ENCODE assay signal across 8 cellular contexts in the genomic region with DNA sequence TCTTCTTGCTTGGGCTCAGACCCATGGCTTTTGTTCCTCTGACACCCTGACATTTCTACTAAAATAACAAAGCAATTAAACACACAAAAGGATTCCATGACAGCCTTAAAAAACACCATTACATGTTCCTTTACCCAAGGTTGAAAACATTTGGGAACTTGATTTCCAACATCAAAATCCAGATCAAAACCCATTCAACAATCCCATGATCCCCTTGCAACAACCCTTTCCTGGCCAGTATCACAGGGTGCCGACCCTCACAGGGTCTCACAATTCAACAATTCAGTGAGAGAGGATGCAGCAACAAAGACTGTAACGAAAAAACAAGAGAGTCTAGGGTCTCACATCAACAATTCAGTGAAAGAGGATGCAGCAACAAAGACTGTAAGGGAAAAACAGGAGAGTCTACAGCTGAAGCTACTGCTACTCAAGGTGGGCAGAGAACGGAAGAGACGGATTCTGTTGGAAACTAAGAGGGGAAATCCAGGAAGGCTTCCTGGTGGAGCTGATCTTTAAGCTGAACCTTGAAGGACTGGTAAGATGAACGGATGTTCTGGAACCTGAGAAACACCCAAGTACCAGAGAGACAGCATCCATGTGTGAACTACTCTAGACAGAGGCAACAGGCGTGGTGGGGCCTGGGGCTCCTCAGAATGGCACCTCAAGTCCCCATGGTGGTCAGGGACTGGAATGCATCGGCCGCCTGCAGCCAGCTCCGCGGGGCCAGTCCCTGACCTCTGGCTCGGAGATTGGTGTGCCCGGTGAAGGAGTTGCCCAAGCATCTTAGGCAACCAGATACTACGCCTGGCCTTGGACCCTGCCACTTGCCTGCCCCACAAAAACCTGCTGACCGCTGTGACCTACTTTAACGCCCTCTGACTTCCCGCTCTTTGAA. TPM values are rescaled to one million over a fixed set of nuclear protein-coding genes. Genes with fewer than 3 reads are reported as not detected.
A peak's percentile ranks its signal among the peaks of the same experiment; 100 is the strongest.
DNase-seq lines count a peak whose midpoint lies in the region; ATAC-seq and TF ChIP-seq lines count a peak whose summit lies in the region.

No MANE protein-coding gene starts in this region.

- H3K27me3 Mint-ChIP-seq in mesothelial cell of epicardium (ENCODE audit: low read depth) = no peaks in the 10 kb centered on the region

- peak overlapping the region; percentile 97 for H3K18ac ChIP-seq in IMR-90 (ENCODE audit: low read depth, low read length)

- no peaks in the 10 kb centered on the region for H3K9me3 Mint-ChIP-seq in mesothelial cell of epicardium

- H3K4me2 ChIP-seq in IMR-90 (ENCODE audit: low read depth, low read length) (peak overlapping the region; percentile 66), mammary epithelial cell (ENCODE audit: insufficient read depth, low read depth, low read length) (peak overlapping the region; percentile 98)

- 95% methylated on average over 7 of the region's 16 CpGs; no CpG with 5 or more reads in 1 of the 2 experiments for WGBS in IMR-90 (ENCODE audit: extremely low coverage in 2 of 2, insufficient read length in 1 of 2), 2 experiments
- WGBS in mammary epithelial cell (ENCODE audit: low coverage, missing lambda C conversion rate) = 99% methylated on average over 11 of the region's 16 CpGs
- WGBS in aorta, 2 donors = 93% methylated on average over 16 of the region's 16 CpGs

- H3K79me1 ChIP-seq in IMR-90 (ENCODE audit: low read depth in 1 of 2, low read length in 2 of 2) = peaks cover 10 to 29% of the 10 kb centered on the region in 2 experiments

- intact Hi-C loops in IMR-90 (cut with micrococcal nuclease) (loop anchor here (1.0 to 10.0 kb wide), 7 partner anchors 22 to 978 kb away; a partner anchor contains a TSS), mammary epithelial cell (cut with micrococcal nuclease) (loop anchor here (1.0 to 5.0 kb wide), 9 partner anchors 20 to 978 kb away; no protein-coding TSS in a partner anchor), aorta (cut with DNase I) (loop anchor here (1.0 to 5.0 kb wide), 4 partner anchors 20 to 875 kb away; no protein-coding TSS in a partner anchor)

- H2BK5ac ChIP-seq in IMR-90 (ENCODE audit: low read depth, low read length, poor library complexity, severe bottlenecking) = peak overlapping the region; percentile 95

- BruUV-seq in IMR-90 (replicated peaks; lab: Mats Ljungman, UMichigan) = TSS peak; percentile 38
- TSS peak; percentile 73 for BruUV-seq in mammary epithelial cell (replicated peaks; lab: Mats Ljungman, UMichigan)

- peak overlapping the region; percentile 90 for H2AK9ac ChIP-seq in IMR-90 (replicated peaks; ENCODE audit: low read depth, low read length, poor library complexity)

- peak overlapping the region; percentile 93 for H3K56ac ChIP-seq in IMR-90 (ENCODE audit: extremely low read depth, insufficient read depth, low read length)

- POLR2A ChIA-PET in IMR-90 (lab: Charles Lee; ENCODE audit: unreplicated experiment) = interaction anchor here (0.6 to 3.0 kb wide), 7 partner anchors 19 to 542 kb away, joined by 3 to 50 read pairs (median 4); a partner anchor contains a TSS

- no peaks in the 10 kb centered on the region for H3K27me3 ChIP-seq in IMR-90 (ENCODE audit: control insufficient read depth, insufficient read depth, low read length)
- no peaks in the 10 kb centered on the region for H3K27me3 ChIP-seq in mammary epithelial cell (ENCODE audit: insufficient read depth, low read length)
- H3K27me3 ChIP-seq in aorta (ENCODE audit: control insufficient read depth in 1 of 2, insufficient read depth in 2 of 2, low read length in 1 of 2) = no peaks in the 10 kb centered on the region

- ATAC-seq in IMR-90 (ENCODE audit: low read depth) (no peak), aorta (ENCODE audit: low FRiP score) (peak; percentile 2), GM18873 (IDR thresholded peaks at IDR 0.05; ENCODE audit: low FRiP score, unreplicated experiment) (no peak)

- H3K9ac ChIP-seq in IMR-90 (ENCODE audit: low read depth, low read length) (peak overlapping the region; percentile 87), mammary epithelial cell (ENCODE audit: insufficient read depth, low read length) (peak overlapping the region; percentile 22)

- H3K9me3 ChIP-seq in IMR-90 (ENCODE audit: control insufficient read depth, insufficient read depth, low read length) = no peaks in the 10 kb centered on the region
- H3K9me3 ChIP-seq in mammary epithelial cell (replicated peaks; ENCODE audit: insufficient read depth, low read length) = no peaks in the 10 kb centered on the region
- H3K9me3 ChIP-seq in aorta (ENCODE audit: control insufficient read depth, low read length) = no peaks in the 10 kb centered on the region

- H3K27ac Mint-ChIP-seq in mesothelial cell of epicardium = peak overlapping the region; percentile 95

- peak overlapping the region; percentile 92 for H3K27ac ChIP-seq in IMR-90 (ENCODE audit: insufficient read depth, low read length)
- peak overlapping the region; percentile 80 for H3K27ac ChIP-seq in mammary epithelial cell (ENCODE audit: insufficient read depth, low read depth, low read length)
- H3K27ac ChIP-seq in aorta (ENCODE audit: low read depth in 1 of 2, low read length in 2 of 2) = peak overlapping the region; percentile 65 to 70

- TF ChIP-seq POLR2A in IMR-90 (IDR thresholded peaks at IDR 0.05; ENCODE audit: low read depth, low read length) = no peak

- CTCF ChIA-PET in IMR-90 (lab: Yijun Ruan, JAX) = interaction anchor here (0.6 to 1.6 kb wide), 6 partner anchors 9 to 874 kb away, joined by 3 to 4 read pairs (median 4); no protein-coding TSS in a partner anchor
- CTCF ChIA-PET in mammary epithelial cell (lab: Charles Lee; ENCODE audit: low non-redundant PET) = no interaction called here

- TF ChIP-seq CTCF in IMR-90 (conservative IDR thresholded peaks at IDR 0.05; ENCODE audit: low read depth, low read length) = no peak
- no peak for TF ChIP-seq CTCF in mammary epithelial cell (conservative IDR thresholded peaks at IDR 0.05 in 1 of 2, IDR thresholded peaks at IDR 0.05 in 1 of 2; ENCODE audit: extremely low read depth in 1 of 2, insufficient read depth in 1 of 2, low read depth in 1 of 2, low read length in 2 of 2)
- no peak for TF ChIP-seq CTCF in mesothelial cell of epicardium (IDR thresholded peaks at IDR 0.05; ENCODE audit: unreplicated experiment)

- peak overlapping the region; percentile 93 to 96 for H4K8ac ChIP-seq in IMR-90 (ENCODE audit: low read depth in 2 of 2, low read length in 2 of 2)

- H3K23ac ChIP-seq in IMR-90 (ENCODE audit: low read depth, low read length) = peak overlapping the region; percentile 95

- no peaks in the 10 kb centered on the region for H3K36me3 ChIP-seq in IMR-90 (ENCODE audit: control insufficient read depth, insufficient read depth, low read length)
- no peaks in the 10 kb centered on the region for H3K36me3 ChIP-seq in mammary epithelial cell (ENCODE audit: insufficient read depth, low read length)
- no peaks in the 10 kb centered on the region for H3K36me3 ChIP-seq in aorta (ENCODE audit: control insufficient read depth in 1 of 2, insufficient read depth in 2 of 2, low read length in 1 of 2)

- peak overlapping the region; percentile 98 for H3K4ac ChIP-seq in IMR-90 (ENCODE audit: low read depth, low read length)

- H4K91ac ChIP-seq in IMR-90 (ENCODE audit: insufficient read depth, low read depth, low read length) = peak overlapping the region; percentile 99

- H2BK20ac ChIP-seq in IMR-90 (ENCODE audit: low read depth, low read length) = peak overlapping the region; percentile 90

- H3K4me3 ChIP-seq in GM08714 (ENCODE audit: low read length) (peak overlapping the region; percentile 64; the same call in 1 of the 2 replicates), IMR-90 (ENCODE audit: insufficient read depth, low read depth, low read length) (peak overlapping the region; percentile 12), mammary epithelial cell (replicated peaks in 1 of 3; ENCODE audit: insufficient read depth in 1 of 3, low read depth in 2 of 3, low read length in 3 of 3) (peak overlapping the region in 2 of 3 experiments; percentile 45 to 54), aorta (ENCODE audit: low read length in 2 of 2) (no peak overlapping the region)

- peak overlapping the region; percentile 90 for H2BK15ac ChIP-seq in IMR-90 (ENCODE audit: low read depth, low read length)

- no peak for TF ChIP-seq RAD21 in IMR-90 (IDR thresholded peaks at IDR 0.05; ENCODE audit: low read length)

- H4K20me1 ChIP-seq in IMR-90 (ENCODE audit: insufficient read depth, low read length) = no peaks in the 10 kb centered on the region
- no peaks in the 10 kb centered on the region for H4K20me1 ChIP-seq in mammary epithelial cell (ENCODE audit: insufficient read depth, low read length)

- no peaks in the 10 kb centered on the region for H3K36me3 Mint-ChIP-seq in mesothelial cell of epicardium

- H4K5ac ChIP-seq in IMR-90 (ENCODE audit: low read depth, low read length) = peak overlapping the region; percentile 98

- peak overlapping the region; percentile 96 for H2BK120ac ChIP-seq in IMR-90 (ENCODE audit: low read depth, low read length)

- peaks cover 19% of the 10 kb centered on the region for H3K9me1 ChIP-seq in IMR-90 (ENCODE audit: insufficient read depth, low read length)

- peak overlapping the region; percentile 47 for H3K4me3 Mint-ChIP-seq in mesothelial cell of epicardium

- peak overlapping the region; percentile 94 for H3K14ac ChIP-seq in IMR-90 (replicated peaks; ENCODE audit: low read depth, low read length)

- in situ Hi-C loops in IMR-90 (cut with MboI; ENCODE audit: low sequenced_read_pairs) (loop anchor here (5.0 kb wide), 2 partner anchors 568 to 978 kb away; no protein-coding TSS in a partner anchor), mammary epithelial cell (cut with MboI; ENCODE audit: low sequenced_read_pairs in 2 of 2) (loop anchor here in 1 of 2 donors (10.0 kb wide), 1 partner anchor 561 kb away; no protein-coding TSS in a partner anchor)

- no peak for DNase-seq in IMR-90
- no peak for DNase-seq in mammary epithelial cell
- DNase-seq in mesothelial cell of epicardium (ENCODE audit: low spot score in 2 of 2, unreplicated experiment in 2 of 2) = no peak
- DNase-seq in aorta = no peak
- DNase-seq in C1 segment of cervical spinal cord (lab: John Stamatoyannopoulos, UW) = no peak
- no peak for DNase-seq in NCI-H226

- H3K4me1 Mint-ChIP-seq in mesothelial cell of epicardium = peaks cover 46% of the 10 kb centered on the region

- peak overlapping the region; percentile 93 for H2AK5ac ChIP-seq in IMR-90 (ENCODE audit: low read depth, low read length)

- peaks cover 9% of the 10 kb centered on the region for H3K79me2 ChIP-seq in mammary epithelial cell (ENCODE audit: insufficient read depth, low read length)

- dilution Hi-C loops in IMR-90 (cut with HindIII; ENCODE audit: low sequenced_read_pairs, unreplicated experiment) (no loop called here), mammary epithelial cell (cut with HindIII; ENCODE audit: low sequenced_read_pairs) (loop anchor here (25.0 kb wide), 2 partner anchors 553 to 878 kb away; no protein-coding TSS in a partner anchor)

- peak overlapping the region; percentile 94 for H2AFZ ChIP-seq in IMR-90 (replicated peaks; ENCODE audit: low read length, poor library complexity)
- peak overlapping the region; percentile 89 for H2AFZ ChIP-seq in mammary epithelial cell (ENCODE audit: low read depth, low read length)

- H3K4me1 ChIP-seq in IMR-90 (ENCODE audit: control insufficient read depth, insufficient read depth, low read length) (peaks cover 24% of the 10 kb centered on the region), mammary epithelial cell (ENCODE audit: insufficient read depth, low read length) (peaks cover 29% of the 10 kb centered on the region), aorta (ENCODE audit: control insufficient read depth in 1 of 2, insufficient read depth in 2 of 2, low read length in 2 of 2) (peaks cover 0 to 3% of the 10 kb centered on the region in 2 donors)

RNA-seq across cellular contexts. Expression of a gene that starts 22.7 kb away (rescaled TPM):
- total RNA-seq in IMR-90 (2012; rRNA removed) (6.5 and 19.7 TPM in 2 replicates), mammary epithelial cell (100 to 1,000 TPM; 169 to 373 TPM), mesothelial cell of epicardium (377 to 390 TPM (median 382 TPM) in 3 replicates), aorta (100 to 1,000 TPM; 302 to 388 TPM)
- polyA plus RNA-seq in IMR-90 (2012; rRNA removed) (82.3 and 140 TPM in 2 replicates), mammary epithelial cell (140 TPM), aorta (10 to 100 TPM; 35.3 to 48.6 TPM)
- 116 and 171 TPM in 2 replicates for polyA plus RNA-seq in IMR-90 (2012; cell fraction: cytosol; rRNA removed)
- polyA plus RNA-seq in IMR-90 (2012; cell fraction: nucleus; rRNA removed; ENCODE audit: low replicate concordance) = 95.1 and 247 TPM in 2 replicates
- polyA minus RNA-seq in mammary epithelial cell = 99.0 TPM

Comparison
In these comparisons a context has a peak if more than half of its experiments do, and no peak if none do; other contexts are left out.
1. H3K4me3 ChIP-seq: peak in GM08714 (single experiment), IMR-90 (single experiment) and mammary epithelial cell (2 of 3); none in aorta (0 of 2).
2. Peak in every context shown above with its lines, with median percentiles within 50 percentile points of each other: H3K27ac ChIP-seq.